Comparison of ENCODE assay signal across 23 cellular contexts in genomic region chr19:5112681-5113080, GRCh38.
DNase-seq lines count a peak whose midpoint lies in the region; ATAC-seq and TF ChIP-seq lines count a peak whose summit lies in the region.
"Had no signal": no experiment of that assay in that cellular context is flagged by ENCODE, and none has a peak within 500 bp of the region (broad histone marks: within the 10 kb centered on the region; RNA-seq: fewer than 3 reads in every experiment).

No MANE protein-coding gene starts in this region.

- no peak for DNase-seq in adrenal gland
- DNase-seq in osteocyte (ENCODE audit: extremely low spot score, unreplicated experiment) = no peak
- DNase-seq in CD4-positive, alpha-beta T cell = no peak
- no peak for DNase-seq in esophagus muscularis mucosa (ENCODE audit: extremely low spot score)
- no peak for DNase-seq in NCI-H2196 treated with DMSO at 0.1 percent for 48 hours (lab: John Stamatoyannopoulos, UW; ENCODE audit: unreplicated experiment)
- DNase-seq: activated CD4-positive, alpha-beta T cell treated with anti-CD3 and anti-CD28 coated beads for 4 hours; activated naive CD4-positive, alpha-beta T cell treated with Interleukin-2 at 50 U/mL for 16 hours; activated T-cell treated with anti-CD3 and anti-CD28 coated beads, Interleukin-2, amount 50 U/mL, for 72 hours; aorta; CD4-positive, CD25-positive, alpha-beta regulatory T cell; kidney; NCI-H1048; NCI-H1694; PC-3; sigmoid colon; tibial artery had no signal

- intact Hi-C loops in adrenal gland (cut with DNase I) = no loop called here
- intact Hi-C loops in CD4-positive, alpha-beta T cell (cut with DNase I, micrococcal nuclease) = no loop called here
- intact Hi-C loops in esophagus muscularis mucosa (cut with DNase I) = no loop called here

- H3K9me3 Mint-ChIP-seq in osteocyte (ENCODE audit: unreplicated experiment) = peaks cover 8% of the 10 kb centered on the region
- peaks cover 2% of the 10 kb centered on the region for H3K9me3 Mint-ChIP-seq in CD4-positive, alpha-beta T cell
- H3K9me3 Mint-ChIP-seq: activated T-cell treated with anti-CD3 and anti-CD28 coated beads, Interleukin-2, amount 50 U/mL, for 72 hours; CD4-positive, CD25-positive, alpha-beta regulatory T cell; IgD-negative memory B cell had no signal

- peak overlapping the region; percentile 28 for H3K4me3 Mint-ChIP-seq in osteocyte (ENCODE audit: unreplicated experiment)
- no peak overlapping the region for H3K4me3 Mint-ChIP-seq in CD4-positive, alpha-beta T cell
- H3K4me3 Mint-ChIP-seq: activated T-cell treated with anti-CD3 and anti-CD28 coated beads, Interleukin-2, amount 50 U/mL, for 72 hours; CD4-positive, CD25-positive, alpha-beta regulatory T cell; dendritic cell treated with granulocyte-macrophage colony-stimulating factor and Interleukin-4, amounts not matched to agents 40 ng/mL and 50 ng/mL, for 4 days; IgD-negative memory B cell had no signal

- WGBS in adrenal gland, 4 donors = 51 to 68% (median 52%) methylated on average over 8 to 15 of the region's 15 CpGs
- WGBS in esophagus muscularis mucosa = 84% methylated on average over 15 of the region's 15 CpGs

- no peak overlapping the region for H3K4me3 ChIP-seq in HUES6 (ENCODE audit: low read depth, low read length)
- H3K4me3 ChIP-seq in adrenal gland = no peak overlapping the region
- H3K4me3 ChIP-seq in iPS-18a (ENCODE audit: low read length) = no peak overlapping the region
- H3K4me3 ChIP-seq in esophagus muscularis mucosa = no peak overlapping the region
- H3K4me3 ChIP-seq: prostate gland, sigmoid colon, tibial artery had no signal

- H3K9ac ChIP-seq in HUES6 (ENCODE audit: low read length) (peak overlapping the region; percentile 27), iPS-18a (ENCODE audit: low read length) (peak overlapping the region; percentile 12)

- H3K36me3 Mint-ChIP-seq in osteocyte (ENCODE audit: unreplicated experiment) = peaks cover 29% of the 10 kb centered on the region
- H3K36me3 Mint-ChIP-seq in CD4-positive, alpha-beta T cell (ENCODE audit: low read depth) = peaks cover 41% of the 10 kb centered on the region

- H3K4me1 ChIP-seq in HUES6 (ENCODE audit: control insufficient read depth, insufficient read depth, low read length) (peaks cover 37% of the 10 kb centered on the region), adrenal gland (replicated peaks in 1 of 2) (peaks cover 17 to 25% of the 10 kb centered on the region in 2 donors), iPS-18a (ENCODE audit: control insufficient read depth, low read depth, low read length) (peaks cover 35% of the 10 kb centered on the region), esophagus muscularis mucosa (peaks cover 0 to 16% (median 0%) of the 10 kb centered on the region in 4 donors)
- H3K4me1 ChIP-seq: prostate gland had no signal

- H3K9me3 ChIP-seq in HUES6 (ENCODE audit: control insufficient read depth, insufficient read depth, low read depth, low read length) (peaks cover 5% of the 10 kb centered on the region; the same call in 1 of the 2 replicates), adrenal gland (replicated peaks in 1 of 3) (no peaks in the 10 kb centered on the region), iPS-18a (ENCODE audit: control insufficient read depth, low read depth, low read length) (no peaks in the 10 kb centered on the region), esophagus muscularis mucosa (no peaks in the 10 kb centered on the region)
- no peaks in the 10 kb centered on the region for H3K9me3 ChIP-seq in CD4-positive, alpha-beta T cell (ENCODE audit: control insufficient read depth, low read length)
- H3K9me3 ChIP-seq: prostate gland, sigmoid colon, tibial artery had no signal

- no peak for ATAC-seq in CD4-positive, alpha-beta T cell (ENCODE audit: poor library complexity)
- no peak for ATAC-seq in HG02973 (IDR thresholded peaks at IDR 0.05; ENCODE audit: unreplicated experiment)
- ATAC-seq: activated T-cell treated with anti-CD3 and anti-CD28 coated beads, Interleukin-2, amount 50 U/mL, for 72 hours; PC-3; Right ventricle myocardium inferior had no signal

- peak overlapping the region; percentile 51; the same call in 1 of the 2 replicates for H3K27ac ChIP-seq in HUES6 (ENCODE audit: low read depth, low read length)
- H3K27ac ChIP-seq in adrenal gland = peak overlapping the region in 3 of 5 donors; percentile 26 to 66 (median 60)
- H3K27ac ChIP-seq in iPS-18a (ENCODE audit: low read length) = no peak overlapping the region
- no peak overlapping the region for H3K27ac ChIP-seq in CD4-positive, alpha-beta T cell (ENCODE audit: low read depth, low read length)
- H3K27ac ChIP-seq in esophagus muscularis mucosa (replicated peaks in 1 of 4) = no peak overlapping the region
- H3K27ac ChIP-seq: prostate gland, sigmoid colon, tibial artery had no signal

- CTCF ChIA-PET in CD4-positive, alpha-beta T cell (lab: Charles Lee) = no interaction called here

- no peak for TF ChIP-seq POLR2A in adrenal gland (IDR thresholded peaks at IDR 0.05)
- no peak for TF ChIP-seq POLR2A in esophagus muscularis mucosa (IDR thresholded peaks at IDR 0.05; ENCODE audit: low read depth)

- H3K27me3 ChIP-seq in HUES6 (ENCODE audit: control insufficient read depth, insufficient read depth, low read length) = no peaks in the 10 kb centered on the region
- no peaks in the 10 kb centered on the region for H3K27me3 ChIP-seq in adrenal gland
- no peaks in the 10 kb centered on the region for H3K27me3 ChIP-seq in iPS-18a (ENCODE audit: control insufficient read depth, insufficient read depth, low read length)
- no peaks in the 10 kb centered on the region for H3K27me3 ChIP-seq in CD4-positive, alpha-beta T cell (ENCODE audit: control insufficient read depth, insufficient read depth, low read length)
- no peaks in the 10 kb centered on the region for H3K27me3 ChIP-seq in esophagus muscularis mucosa
- H3K27me3 ChIP-seq: sigmoid colon, tibial artery had no signal

- H3K27me3 Mint-ChIP-seq in osteocyte (ENCODE audit: unreplicated experiment) = no peaks in the 10 kb centered on the region
- H3K27me3 Mint-ChIP-seq in CD4-positive, alpha-beta T cell = no peaks in the 10 kb centered on the region
- H3K27me3 Mint-ChIP-seq: CD4-positive, CD25-positive, alpha-beta regulatory T cell; dendritic cell treated with granulocyte-macrophage colony-stimulating factor and Interleukin-4, amounts not matched to agents 40 ng/mL and 50 ng/mL, for 4 days; IgD-negative memory B cell had no signal

- TF ChIP-seq EP300 in esophagus muscularis mucosa (IDR thresholded peaks at IDR 0.05) = no peak

- no peak for TF ChIP-seq CTCF in adrenal gland (IDR thresholded peaks at IDR 0.05)
- no peak for TF ChIP-seq CTCF in osteocyte (IDR thresholded peaks at IDR 0.05)
- TF ChIP-seq CTCF in CD4-positive, alpha-beta T cell (IDR thresholded peaks at IDR 0.05) = no peak
- no peak for TF ChIP-seq CTCF in esophagus muscularis mucosa (IDR thresholded peaks at IDR 0.05)

- POLR2A ChIA-PET in CD4-positive, alpha-beta T cell (lab: Charles Lee) = no interaction called here

- peaks cover 25% of the 10 kb centered on the region for H3K4me1 Mint-ChIP-seq in osteocyte (ENCODE audit: unreplicated experiment)
- no peaks in the 10 kb centered on the region for H3K4me1 Mint-ChIP-seq in CD4-positive, alpha-beta T cell (ENCODE audit: low read depth)
- H3K4me1 Mint-ChIP-seq: CD4-positive, CD25-positive, alpha-beta regulatory T cell had no signal

- H3K36me3 ChIP-seq in HUES6 (ENCODE audit: control insufficient read depth, insufficient read depth, low read length) (peaks cover 9% of the 10 kb centered on the region), adrenal gland (replicated peaks in 1 of 2) (peaks cover 0 to 4% of the 10 kb centered on the region in 2 donors), iPS-18a (ENCODE audit: control insufficient read depth, low read depth, low read length) (no peaks in the 10 kb centered on the region), esophagus muscularis mucosa (peaks cover 30 to 92% (median 67%) of the 10 kb centered on the region in 4 donors)
- H3K36me3 ChIP-seq: prostate gland had no signal

- H3K27ac Mint-ChIP-seq in osteocyte (ENCODE audit: unreplicated experiment) = peak overlapping the region; percentile 38
- no peak overlapping the region for H3K27ac Mint-ChIP-seq in CD4-positive, alpha-beta T cell
- H3K27ac Mint-ChIP-seq: activated T-cell treated with anti-CD3 and anti-CD28 coated beads, Interleukin-2, amount 50 U/mL, for 72 hours; CD4-positive, CD25-positive, alpha-beta regulatory T cell; dendritic cell treated with granulocyte-macrophage colony-stimulating factor and Interleukin-4, amounts not matched to agents 40 ng/mL and 50 ng/mL, for 4 days; IgD-negative memory B cell had no signal

Comparison
In these comparisons a context has a peak if more than half of its experiments do, and no peak if none do; other contexts are left out.
1. H3K27ac ChIP-seq: peak in HUES6 (single experiment) and adrenal gland (3 of 5); none in iPS-18a (single experiment), CD4-positive, alpha-beta T cell (single experiment) and esophagus muscularis mucosa (0 of 4).